Comparison of ENCODE assay signal across 2 cellular contexts in the genomic region with DNA sequence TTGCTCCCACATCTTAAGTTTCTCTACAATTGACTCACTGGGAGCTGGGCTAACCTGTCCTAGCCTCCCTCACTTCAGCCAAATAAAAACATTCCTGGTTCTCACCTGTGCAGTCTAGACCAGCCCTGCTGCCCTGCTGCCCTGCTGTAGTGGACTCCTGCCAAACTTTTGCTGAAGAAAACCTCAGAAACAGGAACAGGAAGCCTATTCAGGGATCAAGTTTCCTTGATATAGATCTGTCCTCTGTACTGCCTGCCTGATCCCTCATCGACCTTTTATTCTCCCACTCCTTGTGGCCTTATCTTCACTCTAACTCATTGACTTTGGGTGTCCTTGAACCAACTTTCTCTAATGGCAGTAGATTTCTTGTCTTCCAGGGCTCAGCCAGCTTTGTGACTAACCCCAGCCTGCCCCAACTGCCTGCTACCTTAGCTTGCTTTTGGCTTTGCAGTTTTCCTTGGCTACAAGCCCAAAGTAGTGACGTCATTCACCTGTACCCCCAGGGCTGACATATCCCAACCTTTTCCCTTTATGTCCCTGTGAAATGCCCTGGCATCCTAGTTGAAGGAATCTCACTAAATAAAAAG.
TF ChIP-seq lines count a peak whose summit lies in the region.

No MANE protein-coding gene starts in this region.

TF ChIP-seq in IMR-90, 13 proteins besides CTCF, POLR2A, EP300 and RAD21:
- TF ChIP-seq RFX5 (IDR thresholded peaks at IDR 0.05; ENCODE audit: low read depth, low read length) = no peak
- no peak for TF ChIP-seq MAZ (IDR thresholded peaks at IDR 0.05; ENCODE audit: borderline replicate concordance, low read depth, low read length)
- no peak for TF ChIP-seq NFE2L2 (IDR thresholded peaks at IDR 0.05; ENCODE audit: low read depth, low read length)

TF ChIP-seq in WTC11, 78 proteins besides CTCF, POLR2A, EP300 and RAD21:
- TF ChIP-seq, protein P1, sequence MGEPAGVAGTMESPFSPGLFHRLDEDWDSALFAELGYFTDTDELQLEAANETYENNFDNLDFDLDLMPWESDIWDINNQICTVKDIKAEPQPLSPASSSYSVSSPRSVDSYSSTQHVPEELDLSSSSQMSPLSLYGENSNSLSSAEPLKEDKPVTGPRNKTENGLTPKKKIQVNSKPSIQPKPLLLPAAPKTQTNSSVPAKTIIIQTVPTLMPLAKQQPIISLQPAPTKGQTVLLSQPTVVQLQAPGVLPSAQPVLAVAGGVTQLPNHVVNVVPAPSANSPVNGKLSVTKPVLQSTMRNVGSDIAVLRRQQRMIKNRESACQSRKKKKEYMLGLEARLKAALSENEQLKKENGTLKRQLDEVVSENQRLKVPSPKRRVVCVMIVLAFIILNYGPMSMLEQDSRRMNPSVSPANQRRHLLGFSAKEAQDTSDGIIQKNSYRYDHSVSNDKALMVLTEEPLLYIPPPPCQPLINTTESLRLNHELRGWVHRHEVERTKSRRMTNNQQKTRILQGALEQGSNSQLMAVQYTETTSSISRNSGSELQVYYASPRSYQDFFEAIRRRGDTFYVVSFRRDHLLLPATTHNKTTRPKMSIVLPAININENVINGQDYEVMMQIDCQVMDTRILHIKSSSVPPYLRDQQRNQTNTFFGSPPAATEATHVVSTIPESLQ (CRISPR knock-in tag; IDR thresholded peaks at IDR 0.05) = no peak
- TF ChIP-seq, protein P2, sequence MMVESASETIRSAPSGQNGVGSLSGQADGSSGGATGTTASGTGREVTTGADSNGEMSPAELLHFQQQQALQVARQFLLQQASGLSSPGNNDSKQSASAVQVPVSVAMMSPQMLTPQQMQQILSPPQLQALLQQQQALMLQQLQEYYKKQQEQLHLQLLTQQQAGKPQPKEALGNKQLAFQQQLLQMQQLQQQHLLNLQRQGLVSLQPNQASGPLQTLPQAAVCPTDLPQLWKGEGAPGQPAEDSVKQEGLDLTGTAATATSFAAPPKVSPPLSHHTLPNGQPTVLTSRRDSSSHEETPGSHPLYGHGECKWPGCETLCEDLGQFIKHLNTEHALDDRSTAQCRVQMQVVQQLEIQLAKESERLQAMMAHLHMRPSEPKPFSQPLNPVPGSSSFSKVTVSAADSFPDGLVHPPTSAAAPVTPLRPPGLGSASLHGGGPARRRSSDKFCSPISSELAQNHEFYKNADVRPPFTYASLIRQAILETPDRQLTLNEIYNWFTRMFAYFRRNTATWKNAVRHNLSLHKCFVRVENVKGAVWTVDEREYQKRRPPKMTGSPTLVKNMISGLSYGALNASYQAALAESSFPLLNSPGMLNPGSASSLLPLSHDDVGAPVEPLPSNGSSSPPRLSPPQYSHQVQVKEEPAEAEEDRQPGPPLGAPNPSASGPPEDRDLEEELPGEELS (CRISPR knock-in tag; IDR thresholded peaks at IDR 0.05) = no peak
- no peak for TF ChIP-seq EMX1 (CRISPR knock-in tag; IDR thresholded peaks at IDR 0.05)
- no peak for TF ChIP-seq CREB1 (CRISPR knock-in tag; IDR thresholded peaks at IDR 0.05)
- TF ChIP-seq, protein P3, sequence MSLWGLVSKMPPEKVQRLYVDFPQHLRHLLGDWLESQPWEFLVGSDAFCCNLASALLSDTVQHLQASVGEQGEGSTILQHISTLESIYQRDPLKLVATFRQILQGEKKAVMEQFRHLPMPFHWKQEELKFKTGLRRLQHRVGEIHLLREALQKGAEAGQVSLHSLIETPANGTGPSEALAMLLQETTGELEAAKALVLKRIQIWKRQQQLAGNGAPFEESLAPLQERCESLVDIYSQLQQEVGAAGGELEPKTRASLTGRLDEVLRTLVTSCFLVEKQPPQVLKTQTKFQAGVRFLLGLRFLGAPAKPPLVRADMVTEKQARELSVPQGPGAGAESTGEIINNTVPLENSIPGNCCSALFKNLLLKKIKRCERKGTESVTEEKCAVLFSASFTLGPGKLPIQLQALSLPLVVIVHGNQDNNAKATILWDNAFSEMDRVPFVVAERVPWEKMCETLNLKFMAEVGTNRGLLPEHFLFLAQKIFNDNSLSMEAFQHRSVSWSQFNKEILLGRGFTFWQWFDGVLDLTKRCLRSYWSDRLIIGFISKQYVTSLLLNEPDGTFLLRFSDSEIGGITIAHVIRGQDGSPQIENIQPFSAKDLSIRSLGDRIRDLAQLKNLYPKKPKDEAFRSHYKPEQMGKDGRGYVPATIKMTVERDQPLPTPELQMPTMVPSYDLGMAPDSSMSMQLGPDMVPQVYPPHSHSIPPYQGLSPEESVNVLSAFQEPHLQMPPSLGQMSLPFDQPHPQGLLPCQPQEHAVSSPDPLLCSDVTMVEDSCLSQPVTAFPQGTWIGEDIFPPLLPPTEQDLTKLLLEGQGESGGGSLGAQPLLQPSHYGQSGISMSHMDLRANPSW (CRISPR knock-in tag; conservative IDR thresholded peaks at IDR 0.05; ENCODE audit: low read depth) = no peak
- TF ChIP-seq, protein P4, sequence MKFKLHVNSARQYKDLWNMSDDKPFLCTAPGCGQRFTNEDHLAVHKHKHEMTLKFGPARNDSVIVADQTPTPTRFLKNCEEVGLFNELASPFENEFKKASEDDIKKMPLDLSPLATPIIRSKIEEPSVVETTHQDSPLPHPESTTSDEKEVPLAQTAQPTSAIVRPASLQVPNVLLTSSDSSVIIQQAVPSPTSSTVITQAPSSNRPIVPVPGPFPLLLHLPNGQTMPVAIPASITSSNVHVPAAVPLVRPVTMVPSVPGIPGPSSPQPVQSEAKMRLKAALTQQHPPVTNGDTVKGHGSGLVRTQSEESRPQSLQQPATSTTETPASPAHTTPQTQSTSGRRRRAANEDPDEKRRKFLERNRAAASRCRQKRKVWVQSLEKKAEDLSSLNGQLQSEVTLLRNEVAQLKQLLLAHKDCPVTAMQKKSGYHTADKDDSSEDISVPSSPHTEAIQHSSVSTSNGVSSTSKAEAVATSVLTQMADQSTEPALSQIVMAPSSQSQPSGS (CRISPR knock-in tag; IDR thresholded peaks at IDR 0.05; ENCODE audit: borderline replicate concordance, low read depth) = no peak
- no peak for TF ChIP-seq NFATC4 (CRISPR knock-in tag; IDR thresholded peaks at IDR 0.05)
- TF ChIP-seq, protein P5, sequence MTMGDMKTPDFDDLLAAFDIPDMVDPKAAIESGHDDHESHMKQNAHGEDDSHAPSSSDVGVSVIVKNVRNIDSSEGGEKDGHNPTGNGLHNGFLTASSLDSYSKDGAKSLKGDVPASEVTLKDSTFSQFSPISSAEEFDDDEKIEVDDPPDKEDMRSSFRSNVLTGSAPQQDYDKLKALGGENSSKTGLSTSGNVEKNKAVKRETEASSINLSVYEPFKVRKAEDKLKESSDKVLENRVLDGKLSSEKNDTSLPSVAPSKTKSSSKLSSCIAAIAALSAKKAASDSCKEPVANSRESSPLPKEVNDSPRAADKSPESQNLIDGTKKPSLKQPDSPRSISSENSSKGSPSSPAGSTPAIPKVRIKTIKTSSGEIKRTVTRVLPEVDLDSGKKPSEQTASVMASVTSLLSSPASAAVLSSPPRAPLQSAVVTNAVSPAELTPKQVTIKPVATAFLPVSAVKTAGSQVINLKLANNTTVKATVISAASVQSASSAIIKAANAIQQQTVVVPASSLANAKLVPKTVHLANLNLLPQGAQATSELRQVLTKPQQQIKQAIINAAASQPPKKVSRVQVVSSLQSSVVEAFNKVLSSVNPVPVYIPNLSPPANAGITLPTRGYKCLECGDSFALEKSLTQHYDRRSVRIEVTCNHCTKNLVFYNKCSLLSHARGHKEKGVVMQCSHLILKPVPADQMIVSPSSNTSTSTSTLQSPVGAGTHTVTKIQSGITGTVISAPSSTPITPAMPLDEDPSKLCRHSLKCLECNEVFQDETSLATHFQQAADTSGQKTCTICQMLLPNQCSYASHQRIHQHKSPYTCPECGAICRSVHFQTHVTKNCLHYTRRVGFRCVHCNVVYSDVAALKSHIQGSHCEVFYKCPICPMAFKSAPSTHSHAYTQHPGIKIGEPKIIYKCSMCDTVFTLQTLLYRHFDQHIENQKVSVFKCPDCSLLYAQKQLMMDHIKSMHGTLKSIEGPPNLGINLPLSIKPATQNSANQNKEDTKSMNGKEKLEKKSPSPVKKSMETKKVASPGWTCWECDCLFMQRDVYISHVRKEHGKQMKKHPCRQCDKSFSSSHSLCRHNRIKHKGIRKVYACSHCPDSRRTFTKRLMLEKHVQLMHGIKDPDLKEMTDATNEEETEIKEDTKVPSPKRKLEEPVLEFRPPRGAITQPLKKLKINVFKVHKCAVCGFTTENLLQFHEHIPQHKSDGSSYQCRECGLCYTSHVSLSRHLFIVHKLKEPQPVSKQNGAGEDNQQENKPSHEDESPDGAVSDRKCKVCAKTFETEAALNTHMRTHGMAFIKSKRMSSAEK (CRISPR knock-in tag; IDR thresholded peaks at IDR 0.05; ENCODE audit: borderline replicate concordance) = no peak
- TF ChIP-seq NR1H2 (CRISPR knock-in tag; IDR thresholded peaks at IDR 0.05) = no peak
- no peak for TF ChIP-seq FOXJ3 (CRISPR knock-in tag; IDR thresholded peaks at IDR 0.05; ENCODE audit: borderline replicate concordance)
- no peak for TF ChIP-seq ZNF121 (CRISPR knock-in tag; IDR thresholded peaks at IDR 0.05)
- TF ChIP-seq, protein P6, sequence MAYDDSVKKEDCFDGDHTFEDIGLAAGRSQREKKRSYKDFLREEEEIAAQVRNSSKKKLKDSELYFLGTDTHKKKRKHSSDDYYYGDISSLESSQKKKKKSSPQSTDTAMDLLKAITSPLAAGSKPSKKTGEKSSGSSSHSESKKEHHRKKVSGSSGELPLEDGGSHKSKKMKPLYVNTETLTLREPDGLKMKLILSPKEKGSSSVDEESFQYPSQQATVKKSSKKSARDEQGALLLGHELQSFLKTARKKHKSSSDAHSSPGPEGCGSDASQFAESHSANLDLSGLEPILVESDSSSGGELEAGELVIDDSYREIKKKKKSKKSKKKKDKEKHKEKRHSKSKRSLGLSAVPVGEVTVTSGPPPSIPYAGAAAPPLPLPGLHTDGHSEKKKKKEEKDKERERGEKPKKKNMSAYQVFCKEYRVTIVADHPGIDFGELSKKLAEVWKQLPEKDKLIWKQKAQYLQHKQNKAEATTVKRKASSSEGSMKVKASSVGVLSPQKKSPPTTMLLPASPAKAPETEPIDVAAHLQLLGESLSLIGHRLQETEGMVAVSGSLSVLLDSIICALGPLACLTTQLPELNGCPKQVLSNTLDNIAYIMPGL (CRISPR knock-in tag; IDR thresholded peaks at IDR 0.05) = no peak
- TF ChIP-seq SOX15 (CRISPR knock-in tag; IDR thresholded peaks at IDR 0.05) = no peak
TF ChIP-seq in WTC11: peak in this region for 0.
